In genomic region chr3:69451594-69451993, GRCh38 we compare ENCODE assay signal across 14 cellular contexts.
DNase-seq lines count a peak whose midpoint lies in the region; ATAC-seq and TF ChIP-seq lines count a peak whose summit lies in the region.
"Had no signal": no experiment of that assay in that cellular context is flagged by ENCODE, and none has a peak within 500 bp of the region (broad histone marks: within the 10 kb centered on the region; RNA-seq: fewer than 3 reads in every experiment).

No MANE protein-coding gene starts in this region.

- no peak overlapping the region for H3K27ac Mint-ChIP-seq in HFFc6
- H3K27ac Mint-ChIP-seq: activated naive CD4-positive, alpha-beta T cell treated with anti-CD3 and anti-CD28 coated beads, Interleukin-2, amount 10 ng/mL, durations not matched to agents 7 days and 5 days; B cell had no signal

- H3K27me3 ChIP-seq in BE2C, result no peaks in the 10 kb centered on the region
- H3K27me3 ChIP-seq in WERI-Rb-1 (ENCODE audit: insufficient read depth, low read depth, severe bottlenecking), result no peaks in the 10 kb centered on the region
- H3K27me3 ChIP-seq in heart right ventricle, result no peaks in the 10 kb centered on the region
- H3K27me3 ChIP-seq: esophagus squamous epithelium had no signal

- H3K4me3 Mint-ChIP-seq in HFFc6, result no peak overlapping the region
- H3K4me3 Mint-ChIP-seq: activated naive CD4-positive, alpha-beta T cell treated with anti-CD3 and anti-CD28 coated beads, Interleukin-2, amount 10 ng/mL, durations not matched to agents 7 days and 5 days; B cell had no signal

- H3K36me3 ChIP-seq in BE2C, result no peaks in the 10 kb centered on the region
- H3K36me3 ChIP-seq in WERI-Rb-1, result no peaks in the 10 kb centered on the region
- no peaks in the 10 kb centered on the region for H3K36me3 ChIP-seq in heart right ventricle
- H3K36me3 ChIP-seq: esophagus squamous epithelium, HAP-1 had no signal

- no peaks in the 10 kb centered on the region for H3K9me3 Mint-ChIP-seq in HFFc6
- H3K9me3 Mint-ChIP-seq: activated naive CD4-positive, alpha-beta T cell treated with anti-CD3 and anti-CD28 coated beads, Interleukin-2, amount 10 ng/mL, durations not matched to agents 7 days and 5 days had no signal

- no peak overlapping the region for H3K27ac ChIP-seq in WERI-Rb-1
- no peak overlapping the region for H3K27ac ChIP-seq in heart right ventricle
- H3K27ac ChIP-seq: esophagus squamous epithelium had no signal

- peaks cover 4% of the 10 kb centered on the region; the same call in 1 of the 2 replicates for H3K27me3 Mint-ChIP-seq in HFFc6 (ENCODE audit: insufficient read depth)
- H3K27me3 Mint-ChIP-seq: activated naive CD4-positive, alpha-beta T cell treated with anti-CD3 and anti-CD28 coated beads, Interleukin-2, amount 10 ng/mL, durations not matched to agents 7 days and 5 days had no signal

- DNase-seq in BE2C, result peak; percentile 74
- no peak for DNase-seq in HFFc6
- no peak for DNase-seq in WERI-Rb-1
- no peak for DNase-seq in heart right ventricle
- no peak for DNase-seq in NCI-H2227 treated with DMSO at 0.1 percent for 48 hours (lab: John Stamatoyannopoulos, UW)
- no peak for DNase-seq in activated naive CD4-positive, alpha-beta T cell treated with Interleukin-2 at 50 U/mL for 16 hours
- DNase-seq in SKM-1 (lab: John Stamatoyannopoulos, UW; ENCODE audit: unreplicated experiment), result no peak
- DNase-seq: activated naive CD4-positive, alpha-beta T cell treated with anti-CD3 and anti-CD28 coated beads, Interleukin-2, amount 10 ng/mL, durations not matched to agents 7 days and 5 days; EL; esophagus squamous epithelium had no signal

- intact Hi-C loops in heart right ventricle (cut with DNase I), result loop anchor here in 3 of 10 donors (5.0 to 10.0 kb wide), 3 partner anchors 83 to 216 kb away; no protein-coding TSS in a partner anchor

- H3K4me3 ChIP-seq in BE2C (ENCODE audit: low read depth, low read length) (no peak overlapping the region), WERI-Rb-1 (ENCODE audit: low read depth, low read length) (no peak overlapping the region), heart right ventricle (no peak overlapping the region)
- H3K4me3 ChIP-seq: esophagus squamous epithelium, HAP-1 had no signal

- TF ChIP-seq CTCF in BE2C (IDR thresholded peaks at IDR 0.05; ENCODE audit: low read depth, low read length), result peak; percentile 64
- TF ChIP-seq CTCF in HFFc6 (IDR thresholded peaks at IDR 0.05), result peak; percentile 48
- TF ChIP-seq CTCF in WERI-Rb-1 (IDR thresholded peaks at IDR 0.05; ENCODE audit: low read depth, low read length), result 0 out of 2 replicates have a peak, but pooled peaks have one; percentile 11
- peak in 6 of 9 donors; percentile 14 to 40 (median 24) for TF ChIP-seq CTCF in heart right ventricle (IDR thresholded peaks at IDR 0.05)

- H3K4me1 ChIP-seq in BE2C (peaks cover 24% of the 10 kb centered on the region), heart right ventricle (peaks cover 0 to 23% (median 6%) of the 10 kb centered on the region in 9 donors)
- H3K4me1 ChIP-seq: esophagus squamous epithelium, HAP-1 had no signal

- ATAC-seq in heart right ventricle, result peak in 3 of 8 donors; percentile 37 to 74 (median 56)
- no peak for ATAC-seq in GM18517 (IDR thresholded peaks at IDR 0.05; ENCODE audit: unreplicated experiment)
- ATAC-seq: sciatic nerve had no signal

- H3K9me3 ChIP-seq in BE2C (no peaks in the 10 kb centered on the region), WERI-Rb-1 (ENCODE audit: severe bottlenecking) (peaks cover 4% of the 10 kb centered on the region), heart right ventricle (no peaks in the 10 kb centered on the region)
- H3K9me3 ChIP-seq: esophagus squamous epithelium had no signal

- H3K36me3 Mint-ChIP-seq in HFFc6 (ENCODE audit: low read depth), result no peaks in the 10 kb centered on the region
- H3K36me3 Mint-ChIP-seq: activated naive CD4-positive, alpha-beta T cell treated with anti-CD3 and anti-CD28 coated beads, Interleukin-2, amount 10 ng/mL, durations not matched to agents 7 days and 5 days had no signal

- H3K4me1 Mint-ChIP-seq in HFFc6 (ENCODE audit: low read depth), result no peaks in the 10 kb centered on the region
- H3K4me1 Mint-ChIP-seq: activated naive CD4-positive, alpha-beta T cell treated with anti-CD3 and anti-CD28 coated beads, Interleukin-2, amount 10 ng/mL, durations not matched to agents 7 days and 5 days; B cell had no signal

Comparison
In these comparisons a context has a peak if more than half of its experiments do, and no peak if none do; other contexts are left out.
1. CTCF ChIP-seq: peak in every context shown above with its lines; median percentile 64 in BE2C; 48 in HFFc6; 24 in heart right ventricle; 11 in WERI-Rb-1.